In the genomic region with DNA sequence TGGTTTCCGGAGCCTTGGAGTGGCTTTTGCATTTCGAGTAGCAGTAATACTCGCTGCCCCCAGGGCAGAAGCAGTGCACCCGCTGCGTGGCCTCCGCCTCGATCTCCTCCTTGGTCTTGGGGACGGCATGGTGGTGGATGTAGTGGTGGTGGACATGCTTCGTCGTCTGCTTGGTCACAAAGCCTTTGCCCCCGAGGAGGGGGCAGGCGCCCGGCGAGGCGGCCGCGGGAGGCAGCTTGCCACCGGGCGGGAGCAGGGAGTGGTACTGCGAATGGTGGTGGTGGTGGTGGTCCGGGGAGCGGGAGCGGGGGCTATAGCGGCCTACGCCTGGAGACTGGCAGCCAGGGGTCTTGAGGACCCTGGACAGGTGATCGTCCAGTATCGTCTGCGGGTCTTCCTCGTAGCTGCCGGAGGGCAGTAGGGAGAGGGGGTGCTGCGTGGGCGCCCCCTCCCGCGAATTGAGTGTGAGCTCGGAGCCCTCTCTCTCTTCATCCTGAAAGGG, we compare ENCODE assay signal across 14 cellular contexts.
"Had no signal": no experiment of that assay in that cellular context is flagged by ENCODE, and none has a peak within 500 bp of the region (broad histone marks: within the 10 kb centered on the region; RNA-seq: fewer than 3 reads in every experiment).

No MANE protein-coding gene starts in this region.

- ATAC-seq: gastrocnemius medialis, left lung, psoas muscle, WTC11 had no signal

- H2AFZ ChIP-seq: neural progenitor cell had no signal

- H3K9me3 ChIP-seq: ascending aorta, breast epithelium, gastrocnemius medialis, left lung, mucosa of descending colon, psoas muscle, upper lobe of right lung had no signal

- H3K36me3 Mint-ChIP-seq: naive B cell had no signal

- H3K4me2 ChIP-seq: neural progenitor cell had no signal

- H3K9ac ChIP-seq: neural progenitor cell had no signal

- H3K27me3 ChIP-seq: ascending aorta, breast epithelium, gastrocnemius medialis, left lung, neural progenitor cell, upper lobe of right lung had no signal

- H3K4me3 Mint-ChIP-seq: naive B cell, neural progenitor cell, WTC11 had no signal

- DNase-seq: gastrocnemius medialis, kidney, naive B cell, psoas muscle, right cardiac atrium, small intestine, upper lobe of right lung had no signal

- H3K36me3 ChIP-seq: breast epithelium had no signal

- H3K4me3 ChIP-seq: ascending aorta, breast epithelium, coronary artery, gastrocnemius medialis, left lung, mucosa of descending colon, neural progenitor cell, psoas muscle, upper lobe of right lung had no signal

- FAIRE-seq: kidney, small intestine had no signal

- H3K27ac ChIP-seq: breast epithelium, coronary artery, gastrocnemius medialis, left lung, neural progenitor cell, psoas muscle, upper lobe of right lung had no signal

- H3K4me1 Mint-ChIP-seq: naive B cell had no signal

- H3K27ac Mint-ChIP-seq: neural progenitor cell had no signal

- H3K9me3 Mint-ChIP-seq: naive B cell, neural progenitor cell had no signal
